Comparison of ENCODE assay signal across 23 cellular contexts in the genomic region with DNA sequence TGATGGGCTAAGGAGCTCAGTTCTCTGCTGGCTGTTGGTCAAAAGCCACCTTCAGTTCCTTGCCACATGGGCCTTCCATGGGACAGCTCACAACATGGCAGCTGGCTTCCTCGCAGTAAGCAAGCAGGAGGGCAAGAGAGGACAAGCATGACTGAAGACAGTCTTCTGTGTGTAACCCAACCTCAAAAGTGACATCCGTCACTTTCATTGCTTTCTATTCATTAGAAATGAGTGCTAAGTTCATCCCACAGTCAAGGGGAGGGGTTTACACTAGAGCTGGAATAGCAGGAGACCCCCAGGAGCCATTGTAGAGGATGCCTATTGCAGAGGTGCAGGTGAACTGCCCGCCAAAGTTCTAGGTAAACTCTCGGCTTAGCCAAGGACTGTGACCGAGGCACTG.
"Had no signal": no experiment of that assay in that cellular context is flagged by ENCODE, and none has a peak within 500 bp of the region (broad histone marks: within the 10 kb centered on the region; RNA-seq: fewer than 3 reads in every experiment).

No MANE protein-coding gene starts in this region.

- ATAC-seq: foreskin keratinocyte; gastroesophageal sphincter; heart left ventricle; left colon; left lung; left ventricle myocardium superior; lower lobe of right lung; mucosa of descending colon; naive thymus-derived CD8-positive, alpha-beta T cell had no signal

- H3K36me3 ChIP-seq: esophagus muscularis mucosa, gastroesophageal sphincter, heart left ventricle, left lung, lower lobe of right lung had no signal

- H3K27ac ChIP-seq: coronary artery, dorsolateral prefrontal cortex, esophagus muscularis mucosa, foreskin keratinocyte, gastroesophageal sphincter, heart left ventricle, hepatocyte, left lung, lower lobe of right lung had no signal

- H2AFZ ChIP-seq: hepatocyte had no signal

- H3K4me2 ChIP-seq: hepatocyte had no signal

- H3K4me1 ChIP-seq: esophagus muscularis mucosa, foreskin keratinocyte, gastroesophageal sphincter, heart left ventricle, left lung, lower lobe of right lung had no signal

- H3K4me3 ChIP-seq: coronary artery, dorsolateral prefrontal cortex, esophagus muscularis mucosa, gastroesophageal sphincter, heart left ventricle, hepatocyte, left lung, lower lobe of right lung, mucosa of descending colon had no signal

- H3K9me3 ChIP-seq: esophagus muscularis mucosa, gastroesophageal sphincter, left lung, lower lobe of right lung, mucosa of descending colon had no signal

- DNase-seq: dermis blood vessel endothelial cell; dorsolateral prefrontal cortex; effector CD4-positive, alpha-beta T cell; effector memory CD4-positive, alpha-beta T cell; foreskin keratinocyte; heart left ventricle; hypothalamus; immature natural killer cell; islet precursor cell; kidney; kidney glomerular epithelial cell; left colon; left lung; left ventricle myocardium superior; lower lobe of right lung; mesendoderm; mucosa of descending colon; naive B cell; naive thymus-derived CD8-positive, alpha-beta T cell had no signal

- H3K27me3 ChIP-seq: esophagus muscularis mucosa, foreskin keratinocyte, gastroesophageal sphincter, heart left ventricle, hepatocyte, left lung had no signal
